Comparison of ENCODE assay signal across 1 cellular context in the genomic region with DNA sequence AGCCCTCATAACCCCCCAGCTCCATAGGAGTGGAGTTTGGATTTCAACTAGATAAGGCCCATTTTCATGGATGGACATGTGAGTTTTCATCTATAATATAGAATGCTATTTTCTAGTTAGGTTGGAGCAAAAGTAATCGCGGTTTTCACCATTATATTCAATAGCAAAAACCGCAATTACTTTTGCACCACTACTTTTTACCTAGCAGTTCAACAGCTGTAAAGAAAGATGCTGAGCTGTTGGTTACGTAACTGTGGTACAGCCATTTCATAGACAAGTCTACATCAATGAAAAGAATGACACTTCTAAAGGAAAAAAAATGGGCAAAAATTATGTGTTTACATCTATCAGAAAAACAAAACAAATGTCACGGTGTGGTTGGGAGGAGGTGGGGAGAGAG.
TF ChIP-seq lines count a peak whose summit lies in the region.

No MANE protein-coding gene starts in this region.

TF ChIP-seq in HepG2, 621 proteins besides CTCF, POLR2A, EP300 and RAD21 (continued from another document):
- TF ChIP-seq, protein P1, sequence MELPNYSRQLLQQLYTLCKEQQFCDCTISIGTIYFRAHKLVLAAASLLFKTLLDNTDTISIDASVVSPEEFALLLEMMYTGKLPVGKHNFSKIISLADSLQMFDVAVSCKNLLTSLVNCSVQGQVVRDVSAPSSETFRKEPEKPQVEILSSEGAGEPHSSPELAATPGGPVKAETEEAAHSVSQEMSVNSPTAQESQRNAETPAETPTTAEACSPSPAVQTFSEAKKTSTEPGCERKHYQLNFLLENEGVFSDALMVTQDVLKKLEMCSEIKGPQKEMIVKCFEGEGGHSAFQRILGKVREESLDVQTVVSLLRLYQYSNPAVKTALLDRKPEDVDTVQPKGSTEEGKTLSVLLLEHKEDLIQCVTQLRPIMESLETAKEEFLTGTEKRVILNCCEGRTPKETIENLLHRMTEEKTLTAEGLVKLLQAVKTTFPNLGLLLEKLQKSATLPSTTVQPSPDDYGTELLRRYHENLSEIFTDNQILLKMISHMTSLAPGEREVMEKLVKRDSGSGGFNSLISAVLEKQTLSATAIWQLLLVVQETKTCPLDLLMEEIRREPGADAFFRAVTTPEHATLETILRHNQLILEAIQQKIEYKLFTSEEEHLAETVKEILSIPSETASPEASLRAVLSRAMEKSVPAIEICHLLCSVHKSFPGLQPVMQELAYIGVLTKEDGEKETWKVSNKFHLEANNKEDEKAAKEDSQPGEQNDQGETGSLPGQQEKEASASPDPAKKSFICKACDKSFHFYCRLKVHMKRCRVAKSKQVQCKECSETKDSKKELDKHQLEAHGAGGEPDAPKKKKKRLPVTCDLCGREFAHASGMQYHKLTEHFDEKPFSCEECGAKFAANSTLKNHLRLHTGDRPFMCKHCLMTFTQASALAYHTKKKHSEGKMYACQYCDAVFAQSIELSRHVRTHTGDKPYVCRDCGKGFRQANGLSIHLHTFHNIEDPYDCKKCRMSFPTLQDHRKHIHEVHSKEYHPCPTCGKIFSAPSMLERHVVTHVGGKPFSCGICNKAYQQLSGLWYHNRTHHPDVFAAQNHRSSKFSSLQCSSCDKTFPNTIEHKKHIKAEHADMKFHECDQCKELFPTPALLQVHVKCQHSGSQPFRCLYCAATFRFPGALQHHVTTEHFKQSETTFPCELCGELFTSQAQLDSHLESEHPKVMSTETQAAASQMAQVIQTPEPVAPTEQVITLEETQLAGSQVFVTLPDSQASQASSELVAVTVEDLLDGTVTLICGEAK (IDR thresholded peaks at IDR 0.05), result peak; percentile 79
- TF ChIP-seq, protein P1 (CRISPR knock-in tag; IDR thresholded peaks at IDR 0.05), result no peak
- TF ChIP-seq, protein P2, sequence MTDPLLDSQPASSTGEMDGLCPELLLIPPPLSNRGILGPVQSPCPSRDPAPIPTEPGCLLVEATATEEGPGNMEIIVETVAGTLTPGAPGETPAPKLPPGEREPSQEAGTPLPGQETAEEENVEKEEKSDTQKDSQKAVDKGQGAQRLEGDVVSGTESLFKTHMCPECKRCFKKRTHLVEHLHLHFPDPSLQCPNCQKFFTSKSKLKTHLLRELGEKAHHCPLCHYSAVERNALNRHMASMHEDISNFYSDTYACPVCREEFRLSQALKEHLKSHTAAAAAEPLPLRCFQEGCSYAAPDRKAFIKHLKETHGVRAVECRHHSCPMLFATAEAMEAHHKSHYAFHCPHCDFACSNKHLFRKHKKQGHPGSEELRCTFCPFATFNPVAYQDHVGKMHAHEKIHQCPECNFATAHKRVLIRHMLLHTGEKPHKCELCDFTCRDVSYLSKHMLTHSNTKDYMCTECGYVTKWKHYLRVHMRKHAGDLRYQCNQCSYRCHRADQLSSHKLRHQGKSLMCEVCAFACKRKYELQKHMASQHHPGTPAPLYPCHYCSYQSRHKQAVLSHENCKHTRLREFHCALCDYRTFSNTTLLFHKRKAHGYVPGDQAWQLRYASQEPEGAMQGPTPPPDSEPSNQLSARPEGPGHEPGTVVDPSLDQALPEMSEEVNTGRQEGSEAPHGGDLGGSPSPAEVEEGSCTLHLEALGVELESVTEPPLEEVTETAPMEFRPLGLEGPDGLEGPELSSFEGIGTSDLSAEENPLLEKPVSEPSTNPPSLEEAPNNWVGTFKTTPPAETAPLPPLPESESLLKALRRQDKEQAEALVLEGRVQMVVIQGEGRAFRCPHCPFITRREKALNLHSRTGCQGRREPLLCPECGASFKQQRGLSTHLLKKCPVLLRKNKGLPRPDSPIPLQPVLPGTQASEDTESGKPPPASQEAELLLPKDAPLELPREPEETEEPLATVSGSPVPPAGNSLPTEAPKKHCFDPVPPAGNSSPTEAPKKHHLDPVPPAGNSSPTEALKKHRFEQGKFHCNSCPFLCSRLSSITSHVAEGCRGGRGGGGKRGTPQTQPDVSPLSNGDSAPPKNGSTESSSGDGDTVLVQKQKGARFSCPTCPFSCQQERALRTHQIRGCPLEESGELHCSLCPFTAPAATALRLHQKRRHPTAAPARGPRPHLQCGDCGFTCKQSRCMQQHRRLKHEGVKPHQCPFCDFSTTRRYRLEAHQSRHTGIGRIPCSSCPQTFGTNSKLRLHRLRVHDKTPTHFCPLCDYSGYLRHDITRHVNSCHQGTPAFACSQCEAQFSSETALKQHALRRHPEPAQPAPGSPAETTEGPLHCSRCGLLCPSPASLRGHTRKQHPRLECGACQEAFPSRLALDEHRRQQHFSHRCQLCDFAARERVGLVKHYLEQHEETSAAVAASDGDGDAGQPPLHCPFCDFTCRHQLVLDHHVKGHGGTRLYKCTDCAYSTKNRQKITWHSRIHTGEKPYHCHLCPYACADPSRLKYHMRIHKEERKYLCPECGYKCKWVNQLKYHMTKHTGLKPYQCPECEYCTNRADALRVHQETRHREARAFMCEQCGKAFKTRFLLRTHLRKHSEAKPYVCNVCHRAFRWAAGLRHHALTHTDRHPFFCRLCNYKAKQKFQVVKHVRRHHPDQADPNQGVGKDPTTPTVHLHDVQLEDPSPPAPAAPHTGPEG (CRISPR knock-in tag; IDR thresholded peaks at IDR 0.05), result no peak
- 0 out of 2 replicates have a peak, but pooled peaks have one; percentile 15 for TF ChIP-seq CEBPB (IDR thresholded peaks at IDR 0.05; ENCODE audit: borderline replicate concordance, low read depth, low read length)
